ENCODE assay signal across 20 cellular contexts in genomic region chrX:13080128-13080795, GRCh38. TPM values are rescaled to one million over a fixed set of nuclear protein-coding genes. Genes with fewer than 3 reads are reported as not detected.
DNase-seq lines count a peak whose midpoint lies in the region; ATAC-seq, FAIRE-seq and TF ChIP-seq lines count a peak whose summit lies in the region.
"Had no signal": no experiment of that assay in that cellular context is flagged by ENCODE, and none has a peak within 500 bp of the region (broad histone marks: within the 10 kb centered on the region; RNA-seq: fewer than 3 reads in every experiment).

No MANE protein-coding gene starts in this region.

- peaks cover 0 to 17% (median 0%) of the 10 kb centered on the region in 3 donors for H3K27me3 Mint-ChIP-seq in CD14-positive monocyte (ENCODE audit: low read depth in 3 of 3)
- no peaks in the 10 kb centered on the region for H3K27me3 Mint-ChIP-seq in activated T-helper 2 cell treated with anti-CD3 and anti-CD28 coated beads, Interferon-gamma antibody, Interleukin-2, Interleukin-4, amounts not matched to agents 10 μg/mL and 5 μg/mL and 100 μg/mL, durations not matched to agents 14 hours and 24 hours and 36 hours (ENCODE audit: low read depth)
- H3K27me3 Mint-ChIP-seq in naive thymus-derived CD4-positive, alpha-beta T cell = no peaks in the 10 kb centered on the region

- no peaks in the 10 kb centered on the region for H4K20me1 ChIP-seq in GM23248 (ENCODE audit: insufficient read depth)

- TF ChIP-seq POLR2A in GM12892 (IDR thresholded peaks at IDR 0.05; ENCODE audit: low read depth, low read length) = no peak

- H3K4me3 Mint-ChIP-seq in CD14-positive monocyte = no peak overlapping the region
- peak overlapping the region; percentile 13 for H3K4me3 Mint-ChIP-seq in activated T-helper 2 cell treated with anti-CD3 and anti-CD28 coated beads, Interferon-gamma antibody, Interleukin-2, Interleukin-4, amounts not matched to agents 10 μg/mL and 5 μg/mL and 100 μg/mL, durations not matched to agents 14 hours and 24 hours and 36 hours (ENCODE audit: low read depth)
- peak overlapping the region in 9 of 10 donors; percentile 13 to 79 (median 58) for H3K4me3 Mint-ChIP-seq in naive thymus-derived CD4-positive, alpha-beta T cell

- no peak for DNase-seq in CD14-positive monocyte (ENCODE audit: low spot score)
- no peak for DNase-seq in GM12892 (ENCODE audit: insufficient read length)
- DNase-seq in activated T-helper 2 cell treated with anti-CD3 and anti-CD28 coated beads, Interferon-gamma antibody, Interleukin-2, Interleukin-4, amounts not matched to agents 10 μg/mL and 5 μg/mL and 100 μg/mL, durations not matched to agents 14 hours and 24 hours and 36 hours (ENCODE audit: low spot score) = no peak
- no peak for DNase-seq in naive thymus-derived CD4-positive, alpha-beta T cell
- DNase-seq in NCI-H1417 (lab: John Stamatoyannopoulos, UW) = no peak
- no peak for DNase-seq in GM23248
- no peak for DNase-seq in sciatic nerve (ENCODE audit: low spot score)
- no peak for DNase-seq in stimulated activated CD4-positive, alpha-beta T cell treated with anti-CD3 and anti-CD28 coated beads, Interleukin-1b, Interleukin-23, amount 100 ng/mL, for 48 hours
- DNase-seq: activated gamma-delta T cell, foreskin melanocyte, Karpas-422, mesendoderm, NCI-H1694, NCI-H524 treated with DMSO at 0.1 percent for 48 hours, ovary, small intestine, testis had no signal

- no peak overlapping the region for H3K9ac ChIP-seq in GM23248

- no peak for TF ChIP-seq CTCF in CD14-positive monocyte (IDR thresholded peaks at IDR 0.05)

- no peak overlapping the region for H3K4me3 ChIP-seq in naive thymus-derived CD4-positive, alpha-beta T cell (ENCODE audit: low read length)
- H3K4me3 ChIP-seq in GM23248 = no peak overlapping the region
- H3K4me3 ChIP-seq: ovary, testis had no signal

- no peaks in the 10 kb centered on the region for H3K36me3 ChIP-seq in naive thymus-derived CD4-positive, alpha-beta T cell (ENCODE audit: control insufficient read depth in 2 of 3, insufficient read depth in 3 of 3, low read length in 3 of 3)
- H3K36me3 ChIP-seq in GM23248 (ENCODE audit: low read depth) = no peaks in the 10 kb centered on the region
- H3K36me3 ChIP-seq: ovary had no signal

- H3K4me1 Mint-ChIP-seq in CD14-positive monocyte = peaks cover 71% of the 10 kb centered on the region
- peaks cover 68% of the 10 kb centered on the region for H3K4me1 Mint-ChIP-seq in activated T-helper 2 cell treated with anti-CD3 and anti-CD28 coated beads, Interferon-gamma antibody, Interleukin-2, Interleukin-4, amounts not matched to agents 10 μg/mL and 5 μg/mL and 100 μg/mL, durations not matched to agents 14 hours and 24 hours and 36 hours (ENCODE audit: low read depth)
- H3K4me1 Mint-ChIP-seq in naive thymus-derived CD4-positive, alpha-beta T cell = peaks cover 35 to 98% (median 83%) of the 10 kb centered on the region in 7 donors

- no peaks in the 10 kb centered on the region for H3K27me3 ChIP-seq in naive thymus-derived CD4-positive, alpha-beta T cell (ENCODE audit: control insufficient read depth in 2 of 2, insufficient read depth in 2 of 2, low read length in 2 of 2)
- no peaks in the 10 kb centered on the region for H3K27me3 ChIP-seq in GM23248 (replicated peaks; ENCODE audit: insufficient read depth)
- H3K27me3 ChIP-seq: ovary, testis had no signal

- no peaks in the 10 kb centered on the region for H3K79me2 ChIP-seq in GM23248 (ENCODE audit: insufficient read depth)

- 100% methylated on average over 4 of the region's 4 CpGs for WGBS in GM23248 (ENCODE audit: low coverage in 1 of 2, low lambda C conversion rate in 2 of 2, missing lambda C conversion rate in 2 of 2), 2 experiments

- peak overlapping the region; percentile 94 to 99 (median 97) for H3K27ac Mint-ChIP-seq in CD14-positive monocyte
- peak overlapping the region; percentile 96 for H3K27ac Mint-ChIP-seq in activated T-helper 2 cell treated with anti-CD3 and anti-CD28 coated beads, Interferon-gamma antibody, Interleukin-2, Interleukin-4, amounts not matched to agents 10 μg/mL and 5 μg/mL and 100 μg/mL, durations not matched to agents 14 hours and 24 hours and 36 hours
- peak overlapping the region; percentile 92 to 99 (median 96) for H3K27ac Mint-ChIP-seq in naive thymus-derived CD4-positive, alpha-beta T cell

- H3K36me3 Mint-ChIP-seq in CD14-positive monocyte = peaks cover 2 to 3% of the 10 kb centered on the region in 2 donors
- H3K36me3 Mint-ChIP-seq in activated T-helper 2 cell treated with anti-CD3 and anti-CD28 coated beads, Interferon-gamma antibody, Interleukin-2, Interleukin-4, amounts not matched to agents 10 μg/mL and 5 μg/mL and 100 μg/mL, durations not matched to agents 14 hours and 24 hours and 36 hours (ENCODE audit: low read depth) = no peaks in the 10 kb centered on the region
- H3K36me3 Mint-ChIP-seq in naive thymus-derived CD4-positive, alpha-beta T cell = no peaks in the 10 kb centered on the region

- intact Hi-C loops in CD14-positive monocyte (cut with micrococcal nuclease) = loop anchor here in 1 of 2 donors (10.0 kb wide), 1 partner anchor 75 kb away; no protein-coding TSS in a partner anchor
- intact Hi-C loops in activated T-helper 2 cell treated with anti-CD3 and anti-CD28 coated beads, Interferon-gamma antibody, Interleukin-2, Interleukin-4, amounts not matched to agents 10 μg/mL and 5 μg/mL and 100 μg/mL, durations not matched to agents 14 hours and 24 hours and 36 hours (cut with micrococcal nuclease) = no loop called here
- intact Hi-C loops in naive thymus-derived CD4-positive, alpha-beta T cell (cut with micrococcal nuclease) = loop anchor here in 1 of 2 donors (2.0 kb wide), 1 partner anchor 77 kb away; no protein-coding TSS in a partner anchor
- intact Hi-C loops in sciatic nerve (cut with DNase I) = no loop called here

- peaks cover 15% of the 10 kb centered on the region; the same call in 1 of the 2 replicates for H3F3A ChIP-seq in GM23248 (ENCODE audit: insufficient read depth)

- peak; percentile 66 for FAIRE-seq in GM12892 (lab: Jason Lieb, UNC)
- FAIRE-seq: RCC 7860, small intestine had no signal

- peak overlapping the region; percentile 88 for H3K27ac ChIP-seq in naive thymus-derived CD4-positive, alpha-beta T cell (ENCODE audit: low read depth, low read length)
- no peak overlapping the region for H3K27ac ChIP-seq in GM23248

- H3K9me2 ChIP-seq in GM23248 (ENCODE audit: insufficient read depth) = no peaks in the 10 kb centered on the region

- H3K9me3 Mint-ChIP-seq in CD14-positive monocyte = peaks cover 0 to 8% (median 3%) of the 10 kb centered on the region in 7 donors
- H3K9me3 Mint-ChIP-seq in activated T-helper 2 cell treated with anti-CD3 and anti-CD28 coated beads, Interferon-gamma antibody, Interleukin-2, Interleukin-4, amounts not matched to agents 10 μg/mL and 5 μg/mL and 100 μg/mL, durations not matched to agents 14 hours and 24 hours and 36 hours = no peaks in the 10 kb centered on the region
- no peaks in the 10 kb centered on the region for H3K9me3 Mint-ChIP-seq in naive thymus-derived CD4-positive, alpha-beta T cell

- POLR2A ChIA-PET in naive thymus-derived CD4-positive, alpha-beta T cell (lab: Charles Lee) = interaction anchor here (0.6 to 24.1 kb wide), 9 partner anchors 8 to 128 kb away, joined by 3 to 1322 read pairs (median 49); partner anchors contain the start of gene TMSB4X

- in situ Hi-C loops in GM23248 (cut with MboI) = no loop called here

- CTCF ChIA-PET in naive thymus-derived CD4-positive, alpha-beta T cell (lab: Charles Lee) = interaction anchor here (0.8 to 2.1 kb wide), 2 partner anchors 11 kb away, joined by 3 to 9 read pairs; no protein-coding TSS in a partner anchor

- no peaks in the 10 kb centered on the region for H3K9me3 ChIP-seq in naive thymus-derived CD4-positive, alpha-beta T cell (ENCODE audit: control insufficient read depth in 2 of 3, low read length in 3 of 3)
- no peaks in the 10 kb centered on the region for H3K9me3 ChIP-seq in GM23248 (ENCODE audit: low read depth)
- H3K9me3 ChIP-seq: ovary, testis had no signal

- peaks cover 53 to 90% of the 10 kb centered on the region in 2 donors for H3K4me1 ChIP-seq in naive thymus-derived CD4-positive, alpha-beta T cell (ENCODE audit: control insufficient read depth in 2 of 2, insufficient read depth in 2 of 2, low read length in 2 of 2)
- H3K4me1 ChIP-seq in GM23248 (ENCODE audit: insufficient read depth) = peaks cover 20% of the 10 kb centered on the region

- no peak overlapping the region for H2AFZ ChIP-seq in GM23248

- no peak overlapping the region for H3K4me2 ChIP-seq in GM23248 (ENCODE audit: unreplicated experiment)

- no peak for ATAC-seq in naive thymus-derived CD4-positive, alpha-beta T cell
- ATAC-seq in sciatic nerve = no peak

RNA-seq across cellular contexts. Expression of gene FAM9C, which starts 35.8 kb away (rescaled TPM):
- polyA plus RNA-seq in CD14-positive monocyte = not detected
- polyA plus RNA-seq in GM12892 (2012; ENCODE audit: missing spikeins) = 0.17 TPM
- total RNA-seq in activated T-helper 2 cell treated with anti-CD3 and anti-CD28 coated beads, Interferon-gamma antibody, Interleukin-2, Interleukin-4, amounts not matched to agents 10 μg/mL and 5 μg/mL and 100 μg/mL, durations not matched to agents 14 hours and 24 hours and 36 hours = not detected in 2 replicates
- under 1 TPM in 2 of 5 experiments, not detected in 3; 0.16 to 0.19 TPM for total RNA-seq in naive thymus-derived CD4-positive, alpha-beta T cell
- not detected for polyA plus RNA-seq in naive thymus-derived CD4-positive, alpha-beta T cell
- total RNA-seq in GM23248 (2014; rRNA removed; shearing (Covaris generic)) = not detected in 2 replicates
- not detected in 2 replicates for polyA plus RNA-seq in GM23248 (2016; fragmentation: Nextera tagmentation; extraction: Ambion mirVana)
- total RNA-seq in sciatic nerve = not detected
- total RNA-seq: cardiac septum had no signal
- polyA plus RNA-seq: BJ, small intestine had no signal

Comparison
In these comparisons a context has a peak if more than half of its experiments do, and no peak if none do; other contexts are left out.
1. H3K4me3 Mint-ChIP-seq: peak in activated T-helper 2 cell treated with anti-CD3 and anti-CD28 coated beads, Interferon-gamma antibody, Interleukin-2, Interleukin-4, amounts not matched to agents 10 μg/mL and 5 μg/mL and 100 μg/mL, durations not matched to agents 14 hours and 24 hours and 36 hours (single experiment) and naive thymus-derived CD4-positive, alpha-beta T cell (9 of 10); none in CD14-positive monocyte (0 of 2).
2. Peak in every context shown above with its lines, with median percentiles within 50 percentile points of each other: H3K27ac Mint-ChIP-seq.